ENCODE assay signal across 1 cellular context in the genomic region with DNA sequence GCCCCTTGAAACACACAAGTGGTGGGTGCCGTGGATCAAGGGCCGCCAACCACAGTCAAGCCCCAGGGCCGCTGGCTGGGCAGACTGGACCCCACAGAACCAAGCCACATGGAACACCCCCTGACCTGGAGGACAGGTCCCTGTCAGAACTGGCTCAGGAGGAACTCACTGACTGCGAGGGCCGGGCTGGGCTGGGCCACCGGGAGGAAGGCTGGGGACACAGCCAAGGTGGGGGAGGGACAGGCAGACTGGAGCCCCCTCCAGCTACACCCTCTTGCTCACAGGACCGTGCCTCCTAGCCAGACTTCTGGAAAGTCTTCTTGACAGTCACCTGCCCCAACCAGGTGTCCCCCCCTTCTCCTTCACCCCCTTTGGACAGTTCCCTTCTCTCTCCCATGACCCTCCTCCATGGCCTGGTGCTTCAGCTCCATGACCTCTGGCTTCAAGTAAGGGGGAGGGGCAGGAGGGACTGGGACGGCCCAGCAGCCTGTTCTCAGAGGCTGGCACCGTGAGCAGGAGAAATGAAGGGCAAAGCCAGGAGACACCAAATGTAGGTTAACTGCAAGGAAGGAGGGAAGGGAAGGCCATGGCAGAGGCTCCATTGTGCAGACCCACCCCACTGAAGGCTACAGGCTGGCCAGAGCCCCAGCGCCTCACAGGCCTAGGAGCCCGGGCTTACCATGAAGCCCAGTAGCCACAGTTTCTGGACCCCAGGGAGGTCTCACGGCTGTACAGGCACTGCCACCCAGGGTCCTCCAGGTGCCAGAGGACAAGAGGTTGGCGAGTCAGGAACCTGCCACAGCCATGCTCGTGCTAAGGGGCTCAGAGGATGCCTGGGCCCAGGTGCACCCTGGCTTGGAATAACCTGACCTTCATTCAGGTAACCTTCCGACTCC.
TF ChIP-seq lines count a peak whose summit lies in the region.

No MANE protein-coding gene starts in this region.

TF ChIP-seq in liver, 16 proteins besides CTCF, POLR2A, EP300 and RAD21 (continued from another document):
- TF ChIP-seq ZBTB33 (IDR thresholded peaks at IDR 0.05) = no peak
- no peak for TF ChIP-seq EGR1 (IDR thresholded peaks at IDR 0.05; ENCODE audit: low read depth in 2 of 2)
- TF ChIP-seq FOXA2 (IDR thresholded peaks at IDR 0.05) = no peak
- TF ChIP-seq FOXA1 (IDR thresholded peaks at IDR 0.05) = no peak
- no peak for TF ChIP-seq GABPA (IDR thresholded peaks at IDR 0.05 in 1 of 2, conservative IDR thresholded peaks at IDR 0.05 in 1 of 2)
- TF ChIP-seq ATF3 (IDR thresholded peaks at IDR 0.05) = no peak
- TF ChIP-seq RXRA (IDR thresholded peaks at IDR 0.05) = peak; percentile 56 to 64
- TF ChIP-seq MAX (IDR thresholded peaks at IDR 0.05) = no peak
- peak; percentile 23 to 37 for TF ChIP-seq HNF4A (conservative IDR thresholded peaks at IDR 0.05)
- no peak for TF ChIP-seq YY1 (IDR thresholded peaks at IDR 0.05)
- TF ChIP-seq SP1 (IDR thresholded peaks at IDR 0.05) = peak; percentile 21
- TF ChIP-seq, protein P1, sequence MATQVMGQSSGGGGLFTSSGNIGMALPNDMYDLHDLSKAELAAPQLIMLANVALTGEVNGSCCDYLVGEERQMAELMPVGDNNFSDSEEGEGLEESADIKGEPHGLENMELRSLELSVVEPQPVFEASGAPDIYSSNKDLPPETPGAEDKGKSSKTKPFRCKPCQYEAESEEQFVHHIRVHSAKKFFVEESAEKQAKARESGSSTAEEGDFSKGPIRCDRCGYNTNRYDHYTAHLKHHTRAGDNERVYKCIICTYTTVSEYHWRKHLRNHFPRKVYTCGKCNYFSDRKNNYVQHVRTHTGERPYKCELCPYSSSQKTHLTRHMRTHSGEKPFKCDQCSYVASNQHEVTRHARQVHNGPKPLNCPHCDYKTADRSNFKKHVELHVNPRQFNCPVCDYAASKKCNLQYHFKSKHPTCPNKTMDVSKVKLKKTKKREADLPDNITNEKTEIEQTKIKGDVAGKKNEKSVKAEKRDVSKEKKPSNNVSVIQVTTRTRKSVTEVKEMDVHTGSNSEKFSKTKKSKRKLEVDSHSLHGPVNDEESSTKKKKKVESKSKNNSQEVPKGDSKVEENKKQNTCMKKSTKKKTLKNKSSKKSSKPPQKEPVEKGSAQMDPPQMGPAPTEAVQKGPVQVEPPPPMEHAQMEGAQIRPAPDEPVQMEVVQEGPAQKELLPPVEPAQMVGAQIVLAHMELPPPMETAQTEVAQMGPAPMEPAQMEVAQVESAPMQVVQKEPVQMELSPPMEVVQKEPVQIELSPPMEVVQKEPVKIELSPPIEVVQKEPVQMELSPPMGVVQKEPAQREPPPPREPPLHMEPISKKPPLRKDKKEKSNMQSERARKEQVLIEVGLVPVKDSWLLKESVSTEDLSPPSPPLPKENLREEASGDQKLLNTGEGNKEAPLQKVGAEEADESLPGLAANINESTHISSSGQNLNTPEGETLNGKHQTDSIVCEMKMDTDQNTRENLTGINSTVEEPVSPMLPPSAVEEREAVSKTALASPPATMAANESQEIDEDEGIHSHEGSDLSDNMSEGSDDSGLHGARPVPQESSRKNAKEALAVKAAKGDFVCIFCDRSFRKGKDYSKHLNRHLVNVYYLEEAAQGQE (IDR thresholded peaks at IDR 0.05) = no peak
- no peak for TF ChIP-seq NR2F2 (IDR thresholded peaks at IDR 0.05)
- TF ChIP-seq TAF1 (conservative IDR thresholded peaks at IDR 0.05) = no peak
- TF ChIP-seq JUND (IDR thresholded peaks at IDR 0.05) = peak in 1 of 2 donors; percentile 9
